Comparison of ENCODE assay signal across 23 cellular contexts in the genomic region with DNA sequence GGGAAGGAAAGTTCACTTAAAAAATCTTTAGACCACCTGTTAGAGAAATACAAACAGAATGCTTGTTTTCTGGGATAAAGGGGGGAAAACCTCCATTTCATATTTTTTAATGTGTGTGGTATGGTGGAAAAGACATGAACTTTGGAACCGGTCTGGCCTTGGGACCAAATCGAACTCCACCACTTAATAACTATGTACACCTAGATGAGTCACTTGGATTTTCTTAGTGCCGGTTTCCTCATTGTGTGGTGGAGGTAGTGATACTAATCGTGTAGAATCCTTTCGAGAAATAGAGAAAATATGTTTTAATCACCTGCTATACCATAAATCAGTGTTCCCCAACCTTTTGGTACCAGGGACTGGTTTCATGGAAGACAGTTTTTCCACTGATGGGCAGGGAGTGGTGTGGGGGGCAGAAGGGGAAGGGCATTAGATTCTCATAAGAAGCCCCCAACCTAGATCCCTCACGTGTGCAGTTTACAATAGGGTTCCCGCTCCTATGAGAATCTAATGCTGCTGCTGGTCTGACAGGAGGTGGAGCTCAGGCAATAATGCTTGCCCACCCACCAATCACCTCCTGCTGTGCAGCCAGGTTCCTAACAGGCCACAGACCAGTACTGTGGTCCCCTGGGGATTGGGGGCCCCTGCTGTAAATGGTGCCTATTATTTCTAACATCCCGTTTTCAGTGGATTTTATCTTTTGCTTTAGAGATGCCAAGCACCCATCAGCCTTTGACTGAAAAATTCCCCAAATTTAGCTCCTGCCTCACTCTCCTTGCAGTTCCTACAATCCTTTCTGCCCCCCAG.
A peak's percentile ranks its signal among the peaks of the same experiment; 100 is the strongest.
DNase-seq lines count a peak whose midpoint lies in the region; ATAC-seq, FAIRE-seq and TF ChIP-seq lines count a peak whose summit lies in the region.
"Had no signal": no experiment of that assay in that cellular context is flagged by ENCODE, and none has a peak within 500 bp of the region (broad histone marks: within the 10 kb centered on the region; RNA-seq: fewer than 3 reads in every experiment).

No MANE protein-coding gene starts in this region.

- H3K23ac ChIP-seq in IMR-90 (ENCODE audit: low read depth, low read length) = no peak overlapping the region

- H3K36me3 Mint-ChIP-seq in memory B cell (peaks cover 2% of the 10 kb centered on the region), type B pancreatic cell (no peaks in the 10 kb centered on the region)
- H3K36me3 Mint-ChIP-seq: CD8-positive, alpha-beta memory T cell; stimulated activated effector memory CD8-positive, alpha-beta T cell treated with anti-CD3 and anti-CD28 coated beads, Interleukin-12 subunit alpha, Interleukin-12 subunit beta, amount 100 ng/mL, for 72 hours had no signal

- H3K9me3 Mint-ChIP-seq in memory B cell (no peaks in the 10 kb centered on the region), type B pancreatic cell (no peaks in the 10 kb centered on the region)
- H3K9me3 Mint-ChIP-seq: activated T-cell treated with anti-CD3 and anti-CD28 coated beads, Interleukin-2, amount 50 U/mL, for 24 hours; CD8-positive, alpha-beta memory T cell; dendritic cell treated with granulocyte-macrophage colony-stimulating factor and Interleukin-4, amounts not matched to agents 40 ng/mL and 50 ng/mL, for 4 days; neural crest cell; stimulated activated effector memory CD8-positive, alpha-beta T cell treated with anti-CD3 and anti-CD28 coated beads, Interleukin-12 subunit alpha, Interleukin-12 subunit beta, amount 100 ng/mL, for 72 hours had no signal

- SMC1A ChIA-PET in GM12878 (lab: Charles Lee; ENCODE audit: uncharacterized antibody, unreplicated experiment) = interaction anchor here (0.7 to 1.2 kb wide), 3 partner anchors 11 to 16 kb away, joined by 3 read pairs; no protein-coding TSS in a partner anchor

- H3K18ac ChIP-seq in IMR-90 (ENCODE audit: low read depth, low read length) = no peak overlapping the region

- CTCF ChIA-PET in IMR-90 (lab: Yijun Ruan, JAX) = no interaction called here
- CTCF ChIA-PET in GM12878 (lab: Yijun Ruan, JAX) = interaction anchor here (0.7 to 1.2 kb wide), 2 partner anchors 45 to 341 kb away, joined by 4 to 6 read pairs; no protein-coding TSS in a partner anchor

- peaks cover 3% of the 10 kb centered on the region; the same call in 1 of the 2 replicates for H4K20me1 ChIP-seq in IMR-90 (ENCODE audit: insufficient read depth, low read length)
- H4K20me1 ChIP-seq in GM12878 (ENCODE audit: control insufficient read depth, insufficient read depth) = no peaks in the 10 kb centered on the region; the same call in 1 of the 2 replicates

- H3K4me1 Mint-ChIP-seq in memory B cell (peaks cover 29% of the 10 kb centered on the region), type B pancreatic cell (ENCODE audit: unreplicated experiment) (peaks cover 35% of the 10 kb centered on the region)
- H3K4me1 Mint-ChIP-seq: neural crest cell had no signal

- H3K9ac ChIP-seq in IMR-90 (ENCODE audit: low read depth, low read length) (no peak overlapping the region), GM12878 (ENCODE audit: control insufficient read depth, insufficient read depth, low read length) (no peak overlapping the region)
- H3K9ac ChIP-seq: GM23248 had no signal

- no peak overlapping the region for H3K14ac ChIP-seq in IMR-90 (replicated peaks; ENCODE audit: low read depth, low read length)

- H2AK9ac ChIP-seq in IMR-90 (replicated peaks; ENCODE audit: low read depth, low read length, poor library complexity) = no peak overlapping the region

- H2AK5ac ChIP-seq in IMR-90 (ENCODE audit: low read depth, low read length) = no peak overlapping the region

- TF ChIP-seq POLR2A in IMR-90 (IDR thresholded peaks at IDR 0.05; ENCODE audit: low read depth, low read length) = no peak
- no peak for TF ChIP-seq POLR2A in GM12878 (IDR thresholded peaks at IDR 0.05; ENCODE audit: low read depth, low read length)

- no peaks in the 10 kb centered on the region for H3K36me3 ChIP-seq in IMR-90 (ENCODE audit: control insufficient read depth, insufficient read depth, low read length)
- no peaks in the 10 kb centered on the region for H3K36me3 ChIP-seq in GM12878 (ENCODE audit: control insufficient read depth in 2 of 2, insufficient read depth in 2 of 2, low read length in 1 of 2)
- H3K36me3 ChIP-seq: cardiac muscle cell, prostate gland had no signal

- H2AFZ ChIP-seq in IMR-90 (replicated peaks; ENCODE audit: low read length, poor library complexity) = no peak overlapping the region
- H2AFZ ChIP-seq in GM12878 (ENCODE audit: control insufficient read depth, low read depth, low read length) = no peak overlapping the region
- H2AFZ ChIP-seq: GM23248 had no signal

- H3K27ac ChIP-seq in IMR-90 (ENCODE audit: insufficient read depth, low read length) = no peak overlapping the region
- no peak overlapping the region for H3K27ac ChIP-seq in GM12878 (ENCODE audit: control insufficient read depth, insufficient read depth)
- H3K27ac ChIP-seq: cardiac muscle cell, GM23248 had no signal

- intact Hi-C loops in IMR-90 (cut with micrococcal nuclease) = no loop called here
- intact Hi-C loops in GM12878 (cut with micrococcal nuclease; ENCODE audit: unreplicated experiment) = no loop called here

- H3K9me1 ChIP-seq in IMR-90 (ENCODE audit: insufficient read depth, low read length) = peaks cover 13% of the 10 kb centered on the region

- H3K9me3 ChIP-seq in IMR-90 (ENCODE audit: control insufficient read depth, insufficient read depth, low read length) = no peaks in the 10 kb centered on the region
- H3K9me3 ChIP-seq in GM12878 (replicated peaks; ENCODE audit: control insufficient read depth, insufficient read depth, low read length) = no peaks in the 10 kb centered on the region
- H3K9me3 ChIP-seq: prostate gland, testis had no signal

- FAIRE-seq in GM12878 (lab: Jason Lieb, UNC) = no peak
- FAIRE-seq: K562 had no signal

- H3K4me2 ChIP-seq in IMR-90 (ENCODE audit: low read depth, low read length) (no peak overlapping the region), GM12878 (ENCODE audit: control insufficient read depth, insufficient read depth) (no peak overlapping the region)

- H3K4me3 Mint-ChIP-seq in memory B cell (no peak overlapping the region), type B pancreatic cell (no peak overlapping the region)
- H3K4me3 Mint-ChIP-seq: activated CD8-positive, alpha-beta T cell treated with anti-CD3 and anti-CD28 coated beads, Interleukin-2, amount 10 ng/mL, durations not matched to agents 7 days and 5 days; activated T-cell treated with anti-CD3 and anti-CD28 coated beads, Interleukin-2, amount 50 U/mL, for 24 hours; CD8-positive, alpha-beta memory T cell; dendritic cell treated with granulocyte-macrophage colony-stimulating factor and Interleukin-4, amounts not matched to agents 40 ng/mL and 50 ng/mL, for 4 days; neural crest cell; stimulated activated effector memory CD8-positive, alpha-beta T cell treated with anti-CD3 and anti-CD28 coated beads, Interleukin-12 subunit alpha, Interleukin-12 subunit beta, amount 100 ng/mL, for 72 hours had no signal

- TF ChIP-seq RAD21 in IMR-90 (IDR thresholded peaks at IDR 0.05; ENCODE audit: low read length) = no peak
- TF ChIP-seq RAD21 in GM12878 (IDR thresholded peaks at IDR 0.05; ENCODE audit: insufficient read depth, low read depth, low read length) = no peak

- peaks cover 18% of the 10 kb centered on the region for H3K4me1 ChIP-seq in IMR-90 (ENCODE audit: control insufficient read depth, insufficient read depth, low read length)
- H3K4me1 ChIP-seq in GM12878 (ENCODE audit: control insufficient read depth, insufficient read depth, low read length) = no peaks in the 10 kb centered on the region
- H3K4me1 ChIP-seq: prostate gland had no signal

- no peak for TF ChIP-seq EP300 in GM12878 (IDR thresholded peaks at IDR 0.05; ENCODE audit: borderline replicate concordance in 1 of 2, control insufficient read depth in 1 of 2, low read depth in 2 of 2, low read length in 2 of 2)

- peaks cover 0 to 7% of the 10 kb centered on the region in 2 experiments; a peak in 1 of 4 replicates for H3K79me1 ChIP-seq in IMR-90 (ENCODE audit: low read depth in 1 of 2, low read length in 2 of 2)

- H3K27me3 Mint-ChIP-seq in memory B cell = no peaks in the 10 kb centered on the region
- no peaks in the 10 kb centered on the region for H3K27me3 Mint-ChIP-seq in type B pancreatic cell
- H3K27me3 Mint-ChIP-seq: activated T-cell treated with anti-CD3 and anti-CD28 coated beads, Interleukin-2, amount 50 U/mL, for 24 hours; CD8-positive, alpha-beta memory T cell; dendritic cell treated with granulocyte-macrophage colony-stimulating factor and Interleukin-4, amounts not matched to agents 40 ng/mL and 50 ng/mL, for 4 days had no signal

- DNase-seq in IMR-90 (no peak), GM12878 (ENCODE audit: low read depth, low spot score) (no peak), memory B cell (ENCODE audit: low spot score in 2 of 2) (no peak), type B pancreatic cell (ENCODE audit: extremely low spot score, unreplicated experiment) (no peak), NCI-H774 (lab: John Stamatoyannopoulos, UW) (no peak)
- DNase-seq in activated CD4-positive, alpha-beta T cell treated with anti-CD3 and anti-CD28 coated beads for 4 hours = no peak
- DNase-seq: activated CD8-positive, alpha-beta T cell treated with anti-CD3 and anti-CD28 coated beads, Interleukin-2, amount 10 ng/mL, durations not matched to agents 7 days and 5 days; activated naive CD4-positive, alpha-beta T cell; activated T-cell treated with anti-CD3 and anti-CD28 coated beads, Interleukin-2, amount 50 U/mL, for 24 hours; CD8-positive, alpha-beta memory T cell; MV-4-11; NCI-H1694 treated with DMSO at 0.1 percent for 48 hours; NCI-H526 treated with DMSO at 0.1 percent for 48 hours; stimulated activated CD4-positive, alpha-beta T cell treated with anti-CD3 and anti-CD28 coated beads, Interleukin-2, amount 100 ng/mL, for 24 hours; testis had no signal

- no peak overlapping the region for H4K91ac ChIP-seq in IMR-90 (ENCODE audit: insufficient read depth, low read depth, low read length)

- dilution Hi-C loops in IMR-90 (cut with HindIII; ENCODE audit: low sequenced_read_pairs, unreplicated experiment) = no loop called here

- no peak for TF ChIP-seq CTCF in IMR-90 (conservative IDR thresholded peaks at IDR 0.05; ENCODE audit: low read depth, low read length)
- no peak for TF ChIP-seq CTCF in GM12878 (IDR thresholded peaks at IDR 0.05 in 2 of 3, conservative IDR thresholded peaks at IDR 0.05 in 1 of 3; ENCODE audit: control insufficient read depth in 2 of 3, extremely low read depth in 1 of 3, insufficient read depth in 1 of 3, low read depth in 3 of 3, low read length in 3 of 3)
- TF ChIP-seq CTCF in type B pancreatic cell (conservative IDR thresholded peaks at IDR 0.05) = no peak

- RAD21 ChIA-PET in GM12878 (lab: Charles Lee; ENCODE audit: unreplicated experiment) = no interaction called here

- H2BK15ac ChIP-seq in IMR-90 (ENCODE audit: low read depth, low read length) = no peak overlapping the region

- in situ Hi-C loops in IMR-90 (cut with MboI; ENCODE audit: low sequenced_read_pairs) (no loop called here), GM12878 (cut with MboI) (no loop called here)

- H3K4me3 ChIP-seq in IMR-90 (ENCODE audit: insufficient read depth, low read depth, low read length) (no peak overlapping the region), GM12878 (no peak overlapping the region)
- H3K4me3 ChIP-seq: cardiac muscle cell, GM23248, K562, prostate gland, testis had no signal

- H2BK5ac ChIP-seq in IMR-90 (ENCODE audit: low read depth, low read length, poor library complexity, severe bottlenecking) = no peak overlapping the region

- BruUV-seq in IMR-90 (replicated peaks; lab: Mats Ljungman, UMichigan) = no TSS peak
- no TSS peak for BruUV-seq in GM12878 (replicated peaks; lab: Mats Ljungman, UMichigan)

- H4K5ac ChIP-seq in IMR-90 (ENCODE audit: low read depth, low read length) = no peak overlapping the region

- H2BK120ac ChIP-seq in IMR-90 (ENCODE audit: low read depth, low read length) = no peak overlapping the region

- no peak overlapping the region for H3K56ac ChIP-seq in IMR-90 (ENCODE audit: extremely low read depth, insufficient read depth, low read length)

- whole genome bisulfite sequencing in IMR-90 (ENCODE audit: extremely low coverage in 2 of 2, insufficient read length in 1 of 2), 2 experiments = 100% methylated on average over 1 of the region's 8 CpGs; no CpG with 5 or more reads in 1 of the 2 experiments
- WGBS in GM12878 (ENCODE audit: insufficient coverage, insufficient replicate concordance, low lambda C conversion rate, missing lambda C conversion rate) = 71% methylated on average over 8 of the region's 8 CpGs

- H3K79me2 ChIP-seq in GM12878 (ENCODE audit: control insufficient read depth, insufficient read depth, low read length) = no peaks in the 10 kb centered on the region; the same call in 1 of the 2 replicates

- no peak overlapping the region for H3K4ac ChIP-seq in IMR-90 (ENCODE audit: low read depth, low read length)

- POLR2A ChIA-PET in IMR-90 (lab: Charles Lee; ENCODE audit: unreplicated experiment) (interaction anchor here (0.5 kb wide), 1 partner anchor 339 kb away, joined by 13 read pairs; no protein-coding TSS in a partner anchor), GM12878 (lab: Charles Lee) (no interaction called here)

- H2BK20ac ChIP-seq in IMR-90 (ENCODE audit: low read depth, low read length) = 0 out of 2 replicates have a peak overlapping the region, but pooled peaks have one; percentile 8

- H4K8ac ChIP-seq in IMR-90 (ENCODE audit: low read depth in 2 of 2, low read length in 2 of 2) = no peak overlapping the region

- ATAC-seq in IMR-90 (ENCODE audit: low read depth) (no peak), GM12878 (peak; percentile 49), memory B cell (ENCODE audit: low read depth) (no peak), HG02870 (IDR thresholded peaks at IDR 0.05; ENCODE audit: unreplicated experiment) (no peak)
- ATAC-seq: activated CD8-positive, alpha-beta T cell treated with anti-CD3 and anti-CD28 coated beads, Interleukin-2, amount 10 ng/mL, durations not matched to agents 7 days and 5 days; K562; stimulated activated effector memory CD8-positive, alpha-beta T cell treated with anti-CD3 and anti-CD28 coated beads, Interleukin-12 subunit alpha, Interleukin-12 subunit beta, amount 100 ng/mL, for 72 hours had no signal

- H3K27ac Mint-ChIP-seq in memory B cell = peak overlapping the region; percentile 31
- H3K27ac Mint-ChIP-seq in type B pancreatic cell = peak overlapping the region; percentile 17
- H3K27ac Mint-ChIP-seq: activated CD8-positive, alpha-beta T cell treated with anti-CD3 and anti-CD28 coated beads, Interleukin-2, amount 10 ng/mL, durations not matched to agents 7 days and 5 days; activated T-cell treated with anti-CD3 and anti-CD28 coated beads, Interleukin-2, amount 50 U/mL, for 24 hours; CD8-positive, alpha-beta memory T cell; dendritic cell treated with granulocyte-macrophage colony-stimulating factor and Interleukin-4, amounts not matched to agents 40 ng/mL and 50 ng/mL, for 4 days; stimulated activated effector memory CD8-positive, alpha-beta T cell treated with anti-CD3 and anti-CD28 coated beads, Interleukin-12 subunit alpha, Interleukin-12 subunit beta, amount 100 ng/mL, for 72 hours had no signal

- H3K27me3 ChIP-seq in IMR-90 (ENCODE audit: control insufficient read depth, insufficient read depth, low read length) (no peaks in the 10 kb centered on the region), GM12878 (replicated peaks in 1 of 2; ENCODE audit: control insufficient read depth in 2 of 2, insufficient read depth in 2 of 2, low read length in 1 of 2) (no peaks in the 10 kb centered on the region)
- H3K27me3 ChIP-seq: cardiac muscle cell, testis had no signal
